8 cellular contexts compared by ENCODE assay signal in the genomic region with DNA sequence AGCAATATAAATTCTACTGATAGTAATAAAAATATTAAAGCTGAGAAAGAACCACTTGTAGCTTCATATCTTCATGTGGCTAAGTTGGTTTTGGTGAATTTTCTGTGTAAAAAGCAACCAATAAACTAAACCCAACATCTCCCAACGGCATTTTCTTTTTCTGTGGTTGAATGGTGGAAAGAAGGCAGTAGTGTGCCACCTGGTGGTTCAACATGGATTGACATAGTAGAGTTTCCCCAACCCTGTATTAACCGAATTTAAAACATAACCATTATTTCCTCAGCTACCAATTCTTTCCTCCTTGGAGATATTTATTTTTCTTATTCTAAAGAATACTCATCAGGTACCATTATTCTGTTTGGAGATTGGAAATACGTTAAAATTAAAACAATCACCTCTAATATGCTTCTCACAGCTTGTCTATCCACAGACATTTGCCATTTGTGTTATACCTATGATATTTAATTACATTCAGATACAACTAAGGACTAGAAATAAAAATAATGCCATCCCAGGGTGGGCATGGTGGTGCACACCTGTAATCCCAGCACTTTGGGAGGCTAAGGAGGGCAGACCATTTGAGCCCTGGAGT.
DNase-seq lines count a peak whose midpoint lies in the region; ATAC-seq, FAIRE-seq and TF ChIP-seq lines count a peak whose summit lies in the region.

No MANE protein-coding gene starts in this region.

- H3K27me3 Mint-ChIP-seq in astrocyte (ENCODE audit: low read depth, unreplicated experiment), result no peaks in the 10 kb centered on the region

- CTCF ChIA-PET in OCI-LY7 (lab: Charles Lee; ENCODE audit: unreplicated experiment), result interaction anchor here (0.6 to 1.4 kb wide), 2 partner anchors 59 to 88 kb away, joined by 3 to 8 read pairs; no protein-coding TSS in a partner anchor

- H3K9me3 ChIP-seq in OCI-LY7 (ENCODE audit: low read length), result no peaks in the 10 kb centered on the region
- no peaks in the 10 kb centered on the region for H3K9me3 ChIP-seq in astrocyte (ENCODE audit: insufficient read depth, low read depth, low read length)

- H2AFZ ChIP-seq in OCI-LY7 (ENCODE audit: low read length), result no peak overlapping the region
- H2AFZ ChIP-seq in astrocyte (ENCODE audit: low read depth, low read length), result no peak overlapping the region

- no peaks in the 10 kb centered on the region for H3K9me3 Mint-ChIP-seq in astrocyte (ENCODE audit: unreplicated experiment)

- H3K4me1 Mint-ChIP-seq in astrocyte (ENCODE audit: low read depth, unreplicated experiment), result peaks cover 5% of the 10 kb centered on the region

- no peak overlapping the region for H3K4me3 ChIP-seq in OCI-LY7 (ENCODE audit: low read depth, low read length, poor library complexity, severe bottlenecking)
- H3K4me3 ChIP-seq in astrocyte (ENCODE audit: insufficient read depth, low read depth, low read length), result no peak overlapping the region

- H3K4me1 ChIP-seq in OCI-LY7 (ENCODE audit: insufficient read depth, low read length, poor library complexity, severe bottlenecking), result no peaks in the 10 kb centered on the region
- H3K4me1 ChIP-seq in astrocyte (ENCODE audit: insufficient read depth, low read length), result no peaks in the 10 kb centered on the region

- H3K27ac Mint-ChIP-seq in astrocyte (ENCODE audit: unreplicated experiment), result no peak overlapping the region

- H3K4me2 ChIP-seq in OCI-LY7 (ENCODE audit: low read length) (no peak overlapping the region), astrocyte (ENCODE audit: low read length) (no peak overlapping the region)

- H3K27me3 ChIP-seq in astrocyte (ENCODE audit: insufficient read depth, low read length), result no peaks in the 10 kb centered on the region

- no peak overlapping the region for H3K4me3 Mint-ChIP-seq in astrocyte (ENCODE audit: unreplicated experiment)

- H4K20me1 ChIP-seq in OCI-LY7 (ENCODE audit: insufficient read depth, low read length) (no peaks in the 10 kb centered on the region), astrocyte (ENCODE audit: insufficient read depth, low read length) (no peaks in the 10 kb centered on the region)

- intact Hi-C loops in OCI-LY7 (cut with micrococcal nuclease; ENCODE audit: unreplicated experiment), result loop anchor here (1.0 to 5.0 kb wide), 3 partner anchors 88 to 497 kb away; a partner anchor contains a TSS

- POLR2A ChIA-PET in OCI-LY7 (lab: Charles Lee), result interaction anchor here (0.5 to 1.0 kb wide), 6 partner anchors 17 to 623 kb away, joined by 3 to 6 read pairs (median 4); no protein-coding TSS in a partner anchor

- ATAC-seq in GM19035 (IDR thresholded peaks at IDR 0.05; ENCODE audit: unreplicated experiment) (peak; percentile 71), HG03432 (IDR thresholded peaks at IDR 0.05; ENCODE audit: unreplicated experiment) (peak; percentile 77), omental fat pad (ENCODE audit: low FRiP score) (no peak)

- no TSS peak for BruUV-seq in OCI-LY7 (replicated peaks; lab: Mats Ljungman, UMichigan)

- H3K79me2 ChIP-seq in OCI-LY7 (ENCODE audit: insufficient read depth, low read depth, low read length) (no peaks in the 10 kb centered on the region), astrocyte (ENCODE audit: insufficient read depth, low read length) (no peaks in the 10 kb centered on the region)

- H3K36me3 Mint-ChIP-seq in astrocyte (ENCODE audit: low read depth, unreplicated experiment), result no peaks in the 10 kb centered on the region

- no peaks in the 10 kb centered on the region for H3K9me2 ChIP-seq in OCI-LY7 (ENCODE audit: insufficient read depth, low read length)

- FAIRE-seq in D721Med (lab: Jason Lieb, UNC), result no peak
- no peak for FAIRE-seq in astrocyte (lab: Jason Lieb, UNC)

- TF ChIP-seq CTCF in D721Med (IDR thresholded peaks at IDR 0.05; ENCODE audit: insufficient read depth, missing control alignments) (peak; percentile 70), OCI-LY7 (conservative IDR thresholded peaks at IDR 0.05; ENCODE audit: low read length) (peak; percentile 88), astrocyte (IDR thresholded peaks at IDR 0.05; ENCODE audit: insufficient read depth, low read depth, low read length) (peak; percentile 80), omental fat pad (IDR thresholded peaks at IDR 0.05) (no peak)

- no peak overlapping the region for H3K9ac ChIP-seq in astrocyte (ENCODE audit: low read length)

- H3K27ac ChIP-seq in OCI-LY7 (ENCODE audit: low read depth, low read length, poor library complexity, severe bottlenecking) (no peak overlapping the region), astrocyte (ENCODE audit: low read depth, low read length) (no peak overlapping the region)

- peak; percentile 19 for DNase-seq in D721Med (ENCODE audit: insufficient read length, low spot score)
- DNase-seq in OCI-LY7 (ENCODE audit: low spot score), result peak; percentile 43
- DNase-seq in astrocyte (ENCODE audit: low read depth), result peak; percentile 17
- peak; percentile 73 for DNase-seq in inferior parietal cortex (ENCODE audit: extremely low spot score)
- peak; percentile 10 to 13 for DNase-seq in stimulated activated CD4-positive, alpha-beta T cell treated with anti-CD3 and anti-CD28 coated beads, Interleukin-4, amount 100 ng/mL, for 48 hours (ENCODE audit: low read depth in 2 of 2)
- no peak for DNase-seq in omental fat pad (ENCODE audit: low spot score)

- H3K36me3 ChIP-seq in OCI-LY7 (ENCODE audit: insufficient read depth, low read length) (no peaks in the 10 kb centered on the region), astrocyte (ENCODE audit: insufficient read depth, low read length) (no peaks in the 10 kb centered on the region)

Comparison
In these comparisons a context has a peak if more than half of its experiments do, and no peak if none do; other contexts are left out.
1. CTCF ChIP-seq: peak in D721Med (single experiment), OCI-LY7 (single experiment) and astrocyte (single experiment); none in omental fat pad (0 of 3).